In the genomic region with DNA sequence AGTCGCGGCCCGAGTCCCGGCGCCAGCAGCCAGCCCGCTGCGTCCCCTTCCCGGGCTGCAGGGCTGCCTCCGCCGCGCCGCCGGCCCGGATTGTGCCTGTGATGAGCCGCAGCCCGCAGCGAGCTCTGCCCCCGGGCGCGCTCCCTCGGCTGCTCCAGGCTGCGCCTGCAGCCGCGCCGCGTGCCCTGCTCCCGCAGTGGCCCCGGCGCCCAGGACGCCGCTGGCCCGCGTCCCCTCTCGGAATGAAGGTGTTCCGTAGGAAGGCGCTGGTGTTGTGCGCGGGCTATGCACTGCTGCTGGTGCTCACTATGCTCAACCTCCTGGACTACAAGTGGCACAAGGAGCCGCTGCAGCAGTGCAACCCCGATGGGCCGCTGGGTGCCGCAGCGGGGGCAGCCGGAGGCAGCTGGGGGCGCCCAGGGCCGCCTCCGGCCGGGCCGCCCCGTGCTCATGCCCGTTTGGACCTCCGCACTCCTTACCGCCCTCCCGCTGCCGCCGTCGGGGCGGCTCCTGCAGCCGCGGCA, we compare ENCODE assay signal across 1 cellular context.
TF ChIP-seq lines count a peak whose summit lies in the region.

No MANE protein-coding gene starts in this region.

TF ChIP-seq in endothelial cell of umbilical vein, 7 proteins besides CTCF, POLR2A, EP300 and RAD21 (continued from another document):
- TF ChIP-seq FOS (IDR thresholded peaks at IDR 0.05; ENCODE audit: borderline replicate concordance, insufficient read depth, low read length) (no peak), GATA2 (IDR thresholded peaks at IDR 0.05; ENCODE audit: insufficient read depth, insufficient read length, low read depth, low read length) (no peak), MYC (IDR thresholded peaks at IDR 0.05; ENCODE audit: low read depth, low read length) (no peak)
